ENCODE assay signal across 15 cellular contexts in the genomic region with DNA sequence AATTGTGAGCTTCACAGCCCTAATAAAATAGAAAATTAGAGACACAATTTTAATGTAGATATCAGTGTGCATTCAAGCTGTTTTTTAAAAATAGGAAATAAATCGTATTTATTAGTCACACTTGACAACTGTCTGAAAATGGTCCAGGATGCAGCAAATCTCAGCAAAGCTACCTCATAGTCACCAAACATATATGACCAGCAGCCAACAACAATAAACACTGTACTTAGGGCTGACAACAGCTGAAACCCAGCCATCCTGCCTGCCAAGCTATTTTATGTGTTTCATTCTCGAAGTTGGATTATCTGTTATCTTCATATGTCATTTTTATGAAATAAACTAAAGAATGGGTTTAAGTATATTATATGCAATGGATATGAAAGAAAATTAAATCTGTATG.
"Had no signal": no experiment of that assay in that cellular context is flagged by ENCODE, and none has a peak within 500 bp of the region (broad histone marks: within the 10 kb centered on the region; RNA-seq: fewer than 3 reads in every experiment).

No MANE protein-coding gene starts in this region.

- H3K4me1 ChIP-seq: esophagus muscularis mucosa, lower lobe of right lung, psoas muscle, right lobe of liver, suprapubic skin had no signal

- ATAC-seq: activated naive CD4-positive, alpha-beta T cell treated with anti-CD3 and anti-CD28 coated beads, Interleukin-2, amount 50 U/mL, for 72 hours; lower lobe of right lung; natural killer cell; psoas muscle; right lobe of liver; T-helper 17 cell had no signal

- H3K4me3 ChIP-seq: esophagus muscularis mucosa, lower lobe of right lung, psoas muscle, right lobe of liver, suprapubic skin had no signal

- DNase-seq: activated CD4-positive, alpha-beta T cell treated with anti-CD3 and anti-CD28 coated beads, Interleukin-2, amount 50 U/mL, for 1 hour; activated CD4-positive, CD25-positive, alpha-beta regulatory T cell; activated effector memory CD4-positive, alpha-beta T cell treated with Interleukin-2 at 50 U/mL for 16 hours; hippocampal formation; lower lobe of right lung; natural killer cell; occipital lobe; psoas muscle; right lobe of liver; stimulated activated naive CD4-positive, alpha-beta T cell treated with Interleukin-2 at 50 U/mL for 16 hours; T-helper 17 cell had no signal

- H3K27me3 ChIP-seq: esophagus muscularis mucosa, right lobe of liver, suprapubic skin had no signal

- H3K27ac ChIP-seq: esophagus muscularis mucosa, lower lobe of right lung, psoas muscle, right lobe of liver, suprapubic skin had no signal

- H3K4me3 Mint-ChIP-seq: natural killer cell, T-helper 17 cell, type B pancreatic cell had no signal

- H3K9me3 ChIP-seq: esophagus muscularis mucosa, lower lobe of right lung, psoas muscle, right lobe of liver, suprapubic skin had no signal

- H3K9me3 Mint-ChIP-seq: activated naive CD4-positive, alpha-beta T cell treated with anti-CD3 and anti-CD28 coated beads, Interleukin-2, amount 50 U/mL, for 72 hours; natural killer cell had no signal

- H3K27me3 Mint-ChIP-seq: T-helper 17 cell, type B pancreatic cell had no signal

- H3K36me3 Mint-ChIP-seq: activated naive CD4-positive, alpha-beta T cell treated with anti-CD3 and anti-CD28 coated beads, Interleukin-2, amount 50 U/mL, for 72 hours; natural killer cell; type B pancreatic cell had no signal

- H3K4me1 Mint-ChIP-seq: natural killer cell had no signal

- H3K27ac Mint-ChIP-seq: activated naive CD4-positive, alpha-beta T cell treated with anti-CD3 and anti-CD28 coated beads, Interleukin-2, amount 50 U/mL, for 72 hours; natural killer cell; T-helper 17 cell; type B pancreatic cell had no signal
